In the genomic region with DNA sequence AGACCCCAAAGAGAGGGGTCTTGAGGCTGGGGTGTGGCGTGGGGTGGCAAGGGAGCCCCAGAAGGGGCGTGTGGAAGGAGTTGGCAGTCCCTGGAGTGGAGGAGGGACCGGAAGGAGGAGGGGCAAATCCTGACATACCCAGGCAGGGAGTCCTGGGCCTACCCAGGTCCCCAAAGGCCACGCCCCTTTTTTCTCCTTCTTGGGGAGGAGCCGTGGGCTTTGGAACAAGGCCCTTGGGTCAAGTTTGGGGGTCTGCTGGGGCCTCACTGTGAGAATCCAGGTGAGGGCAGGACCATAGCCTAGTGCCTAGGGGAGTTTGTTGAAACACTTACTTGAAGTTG, we compare ENCODE assay signal across 9 cellular contexts. TPM values are rescaled to one million over a fixed set of nuclear protein-coding genes. Genes with fewer than 3 reads are reported as not detected.
DNase-seq lines count a peak whose midpoint lies in the region; ATAC-seq and TF ChIP-seq lines count a peak whose summit lies in the region.
"Had no signal": no experiment of that assay in that cellular context is flagged by ENCODE, and none has a peak within 500 bp of the region (broad histone marks: within the 10 kb centered on the region; RNA-seq: fewer than 3 reads in every experiment).

No MANE protein-coding gene starts in this region.

- intact Hi-C loops in aorta (cut with DNase I): loop anchor here in 1 of 2 donors (5.0 to 10.0 kb wide), 2 partner anchors 167 to 505 kb away; partner anchors contain the start of genes FASTK and TMUB1

- DNase-seq in activated naive CD8-positive, alpha-beta T cell treated with anti-CD3 and anti-CD28 coated beads, Interleukin-2, amount 10 ng/mL, durations not matched to agents 7 days and 5 days: no peak
- no peak for DNase-seq in activated naive CD8-positive, alpha-beta T cell treated with anti-CD3 and anti-CD28 coated beads, Interleukin-2, amount 50 U/mL, for 24 hours
- peak; percentile 67 for DNase-seq in cerebellar cortex (ENCODE audit: low spot score)
- DNase-seq in mesothelial cell of epicardium (ENCODE audit: low spot score in 2 of 2, unreplicated experiment in 2 of 2): no peak
- DNase-seq in aorta: peak; percentile 84 to 86
- DNase-seq in D341Med (ENCODE audit: low spot score): no peak

- no peaks in the 10 kb centered on the region for H3K9me3 Mint-ChIP-seq in activated naive CD8-positive, alpha-beta T cell treated with anti-CD3 and anti-CD28 coated beads, Interleukin-2, amount 10 ng/mL, durations not matched to agents 7 days and 5 days
- no peaks in the 10 kb centered on the region for H3K9me3 Mint-ChIP-seq in activated naive CD8-positive, alpha-beta T cell treated with anti-CD3 and anti-CD28 coated beads, Interleukin-2, amount 50 U/mL, for 24 hours
- H3K9me3 Mint-ChIP-seq in mesothelial cell of epicardium: no peaks in the 10 kb centered on the region

- H3K27ac Mint-ChIP-seq in activated naive CD8-positive, alpha-beta T cell treated with anti-CD3 and anti-CD28 coated beads, Interleukin-2, amount 10 ng/mL, durations not matched to agents 7 days and 5 days: no peak overlapping the region
- no peak overlapping the region for H3K27ac Mint-ChIP-seq in activated naive CD8-positive, alpha-beta T cell treated with anti-CD3 and anti-CD28 coated beads, Interleukin-2, amount 50 U/mL, for 24 hours
- peak overlapping the region; percentile 98 for H3K27ac Mint-ChIP-seq in mesothelial cell of epicardium

- no peak for TF ChIP-seq CTCF in mesothelial cell of epicardium (IDR thresholded peaks at IDR 0.05; ENCODE audit: unreplicated experiment)

- H3K36me3 Mint-ChIP-seq in activated naive CD8-positive, alpha-beta T cell treated with anti-CD3 and anti-CD28 coated beads, Interleukin-2, amount 10 ng/mL, durations not matched to agents 7 days and 5 days: no peaks in the 10 kb centered on the region
- no peaks in the 10 kb centered on the region for H3K36me3 Mint-ChIP-seq in activated naive CD8-positive, alpha-beta T cell treated with anti-CD3 and anti-CD28 coated beads, Interleukin-2, amount 50 U/mL, for 24 hours (ENCODE audit: low read depth)
- no peaks in the 10 kb centered on the region for H3K36me3 Mint-ChIP-seq in mesothelial cell of epicardium

- H3K4me1 Mint-ChIP-seq in activated naive CD8-positive, alpha-beta T cell treated with anti-CD3 and anti-CD28 coated beads, Interleukin-2, amount 10 ng/mL, durations not matched to agents 7 days and 5 days: peaks cover 13% of the 10 kb centered on the region
- H3K4me1 Mint-ChIP-seq in activated naive CD8-positive, alpha-beta T cell treated with anti-CD3 and anti-CD28 coated beads, Interleukin-2, amount 50 U/mL, for 24 hours: peaks cover 34% of the 10 kb centered on the region
- peaks cover 75% of the 10 kb centered on the region for H3K4me1 Mint-ChIP-seq in mesothelial cell of epicardium

- no peaks in the 10 kb centered on the region for H3K9me3 ChIP-seq in aorta (ENCODE audit: control insufficient read depth, low read length)

- ATAC-seq in activated naive CD8-positive, alpha-beta T cell treated with anti-CD3 and anti-CD28 coated beads, Interleukin-2, amount 10 ng/mL, durations not matched to agents 7 days and 5 days (ENCODE audit: low read depth): no peak
- no peak for ATAC-seq in activated naive CD8-positive, alpha-beta T cell treated with anti-CD3 and anti-CD28 coated beads, Interleukin-2, amount 50 U/mL, for 24 hours
- ATAC-seq in aorta (ENCODE audit: low FRiP score) (peak; percentile 47), GM18907 (IDR thresholded peaks at IDR 0.05; ENCODE audit: unreplicated experiment) (no peak), GM18519 (IDR thresholded peaks at IDR 0.05; ENCODE audit: low FRiP score, unreplicated experiment) (no peak)

- H3K4me1 ChIP-seq in aorta (ENCODE audit: control insufficient read depth in 1 of 2, insufficient read depth in 2 of 2, low read length in 2 of 2): no peaks in the 10 kb centered on the region

- peak overlapping the region; percentile 14 to 60 for H3K4me3 ChIP-seq in aorta (ENCODE audit: low read length in 2 of 2)

- no peaks in the 10 kb centered on the region for H3K36me3 ChIP-seq in aorta (ENCODE audit: control insufficient read depth in 1 of 2, insufficient read depth in 2 of 2, low read length in 1 of 2)

- peaks cover 65% of the 10 kb centered on the region for H3K27me3 Mint-ChIP-seq in activated naive CD8-positive, alpha-beta T cell treated with anti-CD3 and anti-CD28 coated beads, Interleukin-2, amount 10 ng/mL, durations not matched to agents 7 days and 5 days
- peaks cover 48% of the 10 kb centered on the region for H3K27me3 Mint-ChIP-seq in activated naive CD8-positive, alpha-beta T cell treated with anti-CD3 and anti-CD28 coated beads, Interleukin-2, amount 50 U/mL, for 24 hours
- no peaks in the 10 kb centered on the region for H3K27me3 Mint-ChIP-seq in mesothelial cell of epicardium (ENCODE audit: low read depth)

- POLR2A ChIA-PET in activated naive CD8-positive, alpha-beta T cell treated with anti-CD3 and anti-CD28 coated beads, Interleukin-2, amount 10 ng/mL, durations not matched to agents 7 days and 5 days (lab: Charles Lee): interaction anchor here (0.6 kb wide), 1 partner anchor 28 kb away, joined by 3 read pairs; no protein-coding TSS in a partner anchor

- 0 to 3% methylated on average over 5 of the region's 5 CpGs for WGBS in aorta, 2 donors

- no peaks in the 10 kb centered on the region for H3K27me3 ChIP-seq in aorta (ENCODE audit: control insufficient read depth in 1 of 2, insufficient read depth in 2 of 2, low read length in 1 of 2)

- H3K27ac ChIP-seq in aorta (ENCODE audit: low read depth in 1 of 2, low read length in 2 of 2): peak overlapping the region; percentile 61 to 95

- H3K4me3 Mint-ChIP-seq in activated naive CD8-positive, alpha-beta T cell treated with anti-CD3 and anti-CD28 coated beads, Interleukin-2, amount 10 ng/mL, durations not matched to agents 7 days and 5 days: peak overlapping the region; percentile 8
- H3K4me3 Mint-ChIP-seq in activated naive CD8-positive, alpha-beta T cell treated with anti-CD3 and anti-CD28 coated beads, Interleukin-2, amount 50 U/mL, for 24 hours: no peak overlapping the region
- peak overlapping the region; percentile 68 for H3K4me3 Mint-ChIP-seq in mesothelial cell of epicardium

RNA-seq across cellular contexts. Expression of gene SMARCD3, which starts 1.2 kb away (rescaled TPM):
- total RNA-seq in activated naive CD8-positive, alpha-beta T cell treated with anti-CD3 and anti-CD28 coated beads, Interleukin-2, amount 10 ng/mL, durations not matched to agents 7 days and 5 days: 10 to 100 TPM in 1 of 2 experiments, 1 to 10 TPM in 1; 7.8 to 12.6 TPM
- 114 to 119 TPM (median 116 TPM) in 3 replicates for total RNA-seq in mesothelial cell of epicardium
- 10 to 100 TPM; 52.4 to 84.4 TPM for total RNA-seq in aorta
- polyA plus RNA-seq in aorta: 100 to 1,000 TPM in 1 of 2 donors, 10 to 100 TPM in 1; 48.5 to 182 TPM

RNA-seq across cellular contexts. Expression of gene CHPF2, which starts 17.4 kb away (rescaled TPM):
- 10 to 100 TPM; 44.3 to 48.4 TPM for total RNA-seq in activated naive CD8-positive, alpha-beta T cell treated with anti-CD3 and anti-CD28 coated beads, Interleukin-2, amount 10 ng/mL, durations not matched to agents 7 days and 5 days
- total RNA-seq in mesothelial cell of epicardium: 55.1 to 56.5 TPM (median 56.2 TPM) in 3 replicates
- 10 to 100 TPM; 49.1 to 51.6 TPM for total RNA-seq in aorta
- 10 to 100 TPM in 1 of 2 donors, 1 to 10 TPM in 1; 7.8 to 53.5 TPM for polyA plus RNA-seq in aorta

RNA-seq across cellular contexts. Expression of gene ABCF2, which starts 22.7 kb away (rescaled TPM):
- 10 to 100 TPM; 29.5 to 31.2 TPM for total RNA-seq in activated naive CD8-positive, alpha-beta T cell treated with anti-CD3 and anti-CD28 coated beads, Interleukin-2, amount 10 ng/mL, durations not matched to agents 7 days and 5 days
- total RNA-seq in mesothelial cell of epicardium (44.9 to 46.2 TPM (median 45.6 TPM) in 3 replicates), aorta (10 to 100 TPM; 15.8 to 25.8 TPM)
- polyA plus RNA-seq in aorta: 10 to 100 TPM; 14.3 to 15.9 TPM

RNA-seq across cellular contexts. Expression of gene H2BK1, which starts 39.4 kb away (rescaled TPM):
- total RNA-seq in activated naive CD8-positive, alpha-beta T cell treated with anti-CD3 and anti-CD28 coated beads, Interleukin-2, amount 10 ng/mL, durations not matched to agents 7 days and 5 days: 1 to 10 TPM; 1.6 to 2.2 TPM
- not detected in 3 replicates for total RNA-seq in mesothelial cell of epicardium
- total RNA-seq in aorta: 1 to 10 TPM in 1 of 2 donors, not detected in 1; 2.2 TPM
- polyA plus RNA-seq in aorta: not detected
- total RNA-seq: pulmonary artery endothelial cell had no signal

Comparison
In these comparisons a context has a peak if more than half of its experiments do, and no peak if none do; other contexts are left out.
1. DNase-seq: peak in cerebellar cortex (single experiment) and aorta (2 of 2); none in activated naive CD8-positive, alpha-beta T cell treated with anti-CD3 and anti-CD28 coated beads, Interleukin-2, amount 10 ng/mL, durations not matched to agents 7 days and 5 days (single experiment), activated naive CD8-positive, alpha-beta T cell treated with anti-CD3 and anti-CD28 coated beads, Interleukin-2, amount 50 U/mL, for 24 hours (single experiment), mesothelial cell of epicardium (0 of 2) and D341Med (single experiment).